ENCODE assay signal across 8 cellular contexts in the genomic region with DNA sequence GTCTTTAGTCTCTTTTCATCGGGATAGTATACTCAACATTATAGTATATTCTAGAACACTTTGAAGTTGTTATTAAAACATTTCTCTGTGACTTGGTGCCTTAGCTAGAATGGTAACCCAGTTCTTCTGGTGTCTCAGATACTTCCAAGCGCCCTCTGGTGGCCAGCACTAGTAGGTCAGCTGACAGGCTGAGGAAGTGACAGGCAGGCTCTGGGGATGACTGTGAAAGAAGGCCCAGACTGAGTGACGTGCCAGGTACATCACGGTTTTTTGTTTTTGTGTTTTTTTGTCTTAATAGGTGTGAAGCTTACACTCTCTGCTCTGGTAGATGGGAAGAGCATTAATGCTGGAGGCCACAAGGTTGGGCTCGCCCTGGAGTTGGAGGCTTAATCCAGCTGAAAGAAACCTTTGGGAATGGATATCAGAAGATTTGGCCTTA. TPM values are rescaled to one million over a fixed set of nuclear protein-coding genes. Genes with fewer than 3 reads are reported as not detected.
DNase-seq lines count a peak whose midpoint lies in the region; ATAC-seq and TF ChIP-seq lines count a peak whose summit lies in the region.

No MANE protein-coding gene starts in this region.

- H3K36me3 ChIP-seq in right atrium auricular region: peaks cover 45% of the 10 kb centered on the region

- H3K9me3 Mint-ChIP-seq in T-helper 2 cell treated with Interferon-gamma antibody and Interleukin-4, amounts not matched to agents 5 μg/mL and 100 μg/mL, for 36 hours: no peaks in the 10 kb centered on the region

- peaks cover 23% of the 10 kb centered on the region for H3K4me1 Mint-ChIP-seq in T-helper 2 cell treated with Interferon-gamma antibody and Interleukin-4, amounts not matched to agents 5 μg/mL and 100 μg/mL, for 36 hours (ENCODE audit: low read depth)

- H3K4me3 ChIP-seq in right atrium auricular region (no peak overlapping the region), skeletal muscle cell (ENCODE audit: low read depth, low read length) (no peak overlapping the region)

- peak; percentile 89 for TF ChIP-seq CTCF in right atrium auricular region (IDR thresholded peaks at IDR 0.05)

- no peak overlapping the region for H3K4me3 Mint-ChIP-seq in T-helper 2 cell treated with Interferon-gamma antibody and Interleukin-4, amounts not matched to agents 5 μg/mL and 100 μg/mL, for 36 hours

- peak; percentile 37 for ATAC-seq in HG02571 (IDR thresholded peaks at IDR 0.05; ENCODE audit: unreplicated experiment)
- ATAC-seq in HG02840 (IDR thresholded peaks at IDR 0.05; ENCODE audit: low FRiP score, unreplicated experiment): no peak

- peak overlapping the region; percentile 35 to 42 for H3K27ac ChIP-seq in right atrium auricular region

- H3K9me3 ChIP-seq in right atrium auricular region: no peaks in the 10 kb centered on the region

- peak overlapping the region; percentile 91 for H3K27ac Mint-ChIP-seq in T-helper 2 cell treated with Interferon-gamma antibody and Interleukin-4, amounts not matched to agents 5 μg/mL and 100 μg/mL, for 36 hours

- H3K36me3 Mint-ChIP-seq in T-helper 2 cell treated with Interferon-gamma antibody and Interleukin-4, amounts not matched to agents 5 μg/mL and 100 μg/mL, for 36 hours (ENCODE audit: low read depth): peaks cover 40% of the 10 kb centered on the region

- no peaks in the 10 kb centered on the region for H3K27me3 Mint-ChIP-seq in T-helper 2 cell treated with Interferon-gamma antibody and Interleukin-4, amounts not matched to agents 5 μg/mL and 100 μg/mL, for 36 hours (ENCODE audit: low read depth)

- H3K4me1 ChIP-seq in right atrium auricular region: peaks cover 0 to 61% of the 10 kb centered on the region in 2 donors

- DNase-seq in GM04504 (ENCODE audit: low read depth) (peak; percentile 72), NCI-H1436 treated with DMSO at 0.1 percent for 48 hours (lab: John Stamatoyannopoulos, UW) (peak; percentile 14), amygdala (lab: John Stamatoyannopoulos, UW) (peak; percentile 14 to 95 (median 68)), right atrium auricular region (ENCODE audit: low spot score) (peak; percentile 93), skeletal muscle cell (ENCODE audit: low read depth) (peak; percentile 43)
- peak; percentile 86 for DNase-seq in T-helper 2 cell treated with Interferon-gamma antibody and Interleukin-4, amounts not matched to agents 5 μg/mL and 100 μg/mL, for 36 hours (ENCODE audit: low spot score)

- H3K27me3 ChIP-seq in right atrium auricular region: no peaks in the 10 kb centered on the region

RNA-seq across cellular contexts. Expression of a gene that starts 5.1 kb away (rescaled TPM):
- total RNA-seq in right atrium auricular region: 10 to 100 TPM; 44.1 to 52.4 TPM

RNA-seq across cellular contexts. Expression of a gene that starts 20.0 kb away (rescaled TPM):
- total RNA-seq in right atrium auricular region: 100 to 1,000 TPM; 278 to 454 TPM

Comparison
In these comparisons a context has a peak if more than half of its experiments do, and no peak if none do; other contexts are left out.
1. DNase-seq: peak in every context shown above with its lines; median percentile 93 in right atrium auricular region; 86 in T-helper 2 cell treated with Interferon-gamma antibody and Interleukin-4, amounts not matched to agents 5 μg/mL and 100 μg/mL, for 36 hours; 72 in GM04504; 68 in amygdala; 43 in skeletal muscle cell; 14 in NCI-H1436 treated with DMSO at 0.1 percent for 48 hours.